37 cellular contexts compared by ENCODE assay signal in the genomic region with DNA sequence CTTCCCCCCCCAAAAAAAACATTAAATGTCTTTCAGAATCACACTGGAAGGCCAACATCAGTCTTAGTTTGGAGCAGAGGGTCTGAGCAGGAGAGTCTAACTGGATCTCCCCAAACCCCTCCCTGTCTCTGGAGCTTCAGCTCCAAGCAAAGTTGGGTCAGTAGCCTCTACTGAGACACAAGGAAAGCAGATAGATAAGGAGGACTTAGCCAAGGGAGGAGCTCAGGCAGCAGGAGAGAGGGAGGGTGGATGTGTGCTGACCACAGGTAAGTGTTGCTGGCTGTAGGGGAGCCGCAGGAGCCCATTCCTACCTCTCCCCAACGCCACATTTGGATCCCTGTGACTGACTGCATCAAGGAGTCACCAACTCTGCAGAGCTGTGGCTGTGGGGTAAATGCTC. TPM values are rescaled to one million over a fixed set of nuclear protein-coding genes. Genes with fewer than 3 reads are reported as not detected.
"Had no signal": no experiment of that assay in that cellular context is flagged by ENCODE, and none has a peak within 500 bp of the region (broad histone marks: within the 10 kb centered on the region; RNA-seq: fewer than 3 reads in every experiment).

No MANE protein-coding gene starts in this region.

- H3K27ac Mint-ChIP-seq: activated B cell treated with CpG ODN at 0.5 μM for 24 hours; activated CD4-positive, alpha-beta memory T cell treated with anti-CD3 and anti-CD28 coated beads for 36 hours; activated CD8-positive, alpha-beta memory T cell treated with anti-CD3 and anti-CD28 coated beads, Interleukin-2, amount 10 ng/mL, durations not matched to agents 7 days and 5 days; activated naive CD4-positive, alpha-beta T cell treated with anti-CD3 and anti-CD28 coated beads, Interleukin-2, amount 50 U/mL, for 72 hours; activated T-cell treated with anti-CD3 and anti-CD28 coated beads, Interleukin-2, amount 50 U/mL, for 72 hours; activated T-helper 17 cell treated with anti-CD3 and anti-CD28 coated beads, Interleukin-2, amount 50 U/mL, for 72 hours had no signal

- H3K36me3 ChIP-seq: adrenal gland, breast epithelium had no signal

- H3K4me2 ChIP-seq: KMS-11 had no signal

- H3K4me3 Mint-ChIP-seq: activated B cell treated with CpG ODN at 0.5 μM for 24 hours; activated CD4-positive, alpha-beta memory T cell treated with anti-CD3 and anti-CD28 coated beads for 36 hours; activated CD8-positive, alpha-beta memory T cell treated with anti-CD3 and anti-CD28 coated beads, Interleukin-2, amount 10 ng/mL, durations not matched to agents 7 days and 5 days; activated T-cell treated with anti-CD3 and anti-CD28 coated beads, Interleukin-2, amount 50 U/mL, for 72 hours; activated T-helper 17 cell treated with anti-CD3 and anti-CD28 coated beads, Interleukin-2, amount 50 U/mL, for 72 hours had no signal

- ATAC-seq: activated CD8-positive, alpha-beta memory T cell treated with anti-CD3 and anti-CD28 coated beads, Interleukin-2, amount 10 ng/mL, durations not matched to agents 7 days and 5 days; activated naive CD4-positive, alpha-beta T cell treated with anti-CD3 and anti-CD28 coated beads, Interleukin-2, amount 50 U/mL, for 72 hours; activated T-cell treated with anti-CD3 and anti-CD28 coated beads, Interleukin-2, amount 50 U/mL, for 72 hours; activated T-helper 17 cell treated with anti-CD3 and anti-CD28 coated beads, Interleukin-2, amount 50 U/mL, for 72 hours; body of pancreas had no signal

- H3K27me3 ChIP-seq: adrenal gland, body of pancreas, breast epithelium had no signal

- H3K27ac ChIP-seq: adrenal gland, body of pancreas, breast epithelium, KMS-11, VCaP had no signal

- DNase-seq: activated B cell treated with CpG ODN at 0.5 μM for 24 hours; activated CD4-positive, alpha-beta memory T cell treated with anti-CD3 and anti-CD28 coated beads for 36 hours; activated CD4-positive, alpha-beta T cell treated with anti-CD3 and anti-CD28 coated beads for 4 hours; activated CD4-positive, alpha-beta T cell treated with anti-CD3 and anti-CD28 coated beads, Interleukin-2, amount 50 U/mL, for 1 hour; activated CD4-positive, CD25-positive, alpha-beta regulatory T cell treated with anti-CD3 and anti-CD28 coated beads, Interleukin-2, amount 50 U/mL, for 72 hours; activated CD8-positive, alpha-beta memory T cell treated with anti-CD3 and anti-CD28 coated beads for 24 hours; activated CD8-positive, alpha-beta memory T cell treated with anti-CD3 and anti-CD28 coated beads, Interleukin-2, amount 10 ng/mL, durations not matched to agents 7 days and 5 days; activated CD8-positive, alpha-beta memory T cell treated with anti-CD3 and anti-CD28 coated beads, Interleukin-2, amount 50 U/mL, for 48 hours; activated effector memory CD4-positive, alpha-beta T cell treated with anti-CD3 and anti-CD28 coated beads, Interleukin-2, amount 50 U/mL, for 16 hours; activated naive CD4-positive, alpha-beta T cell; activated T-cell treated with anti-CD3 and anti-CD28 coated beads, Interleukin-2, amount 50 U/mL, for 1 hour; activated T-cell treated with anti-CD3 and anti-CD28 coated beads, Interleukin-2, amount 50 U/mL, for 72 hours; adrenal gland; body of pancreas; cerebellar nuclear complex; MM.1S; MV-4-11; NCI-H1092; NCI-H1436 treated with DMSO at 0.1 percent for 48 hours; NCI-H1694 treated with DMSO at 0.1 percent for 48 hours; NCI-H2029; NCI-H345; NCI-H524 treated with DMSO at 0.1 percent for 48 hours; RPMI8226; SW 1271; T-helper 1 cell; T-helper 2 cell; T-helper 9 cell had no signal

- H3K27me3 Mint-ChIP-seq: activated B cell treated with CpG ODN at 0.5 μM for 24 hours; activated CD4-positive, alpha-beta memory T cell treated with anti-CD3 and anti-CD28 coated beads for 36 hours; activated CD8-positive, alpha-beta memory T cell treated with anti-CD3 and anti-CD28 coated beads, Interleukin-2, amount 10 ng/mL, durations not matched to agents 7 days and 5 days; activated T-helper 17 cell treated with anti-CD3 and anti-CD28 coated beads, Interleukin-2, amount 50 U/mL, for 72 hours had no signal

- H3K4me3 ChIP-seq: adrenal gland, body of pancreas, breast epithelium had no signal

- H3K9me3 Mint-ChIP-seq: activated T-helper 17 cell treated with anti-CD3 and anti-CD28 coated beads, Interleukin-2, amount 50 U/mL, for 72 hours had no signal

- H3K4me1 ChIP-seq: adrenal gland, breast epithelium had no signal

- H3K9me3 ChIP-seq: adrenal gland, body of pancreas, breast epithelium had no signal

RNA-seq across cellular contexts. Expression of gene ANKRD63, which starts 17.9 kb away (rescaled TPM):
- total RNA-seq: activated B cell treated with CpG ODN at 0.5 μM for 24 hours; activated CD4-positive, alpha-beta memory T cell treated with anti-CD3 and anti-CD28 coated beads for 36 hours; activated CD8-positive, alpha-beta memory T cell treated with anti-CD3 and anti-CD28 coated beads, Interleukin-2, amount 10 ng/mL, durations not matched to agents 7 days and 5 days; activated naive CD4-positive, alpha-beta T cell treated with anti-CD3 and anti-CD28 coated beads, Interleukin-2, amount 50 U/mL, for 72 hours; activated T-cell treated with anti-CD3 and anti-CD28 coated beads, Interleukin-2, amount 50 U/mL, for 72 hours; activated T-helper 17 cell treated with anti-CD3 and anti-CD28 coated beads, Interleukin-2, amount 50 U/mL, for 72 hours; adrenal gland; astrocyte; body of pancreas; breast epithelium; LHCN-M2; NCI-H460 had no signal
- polyA plus RNA-seq: adrenal gland had no signal

RNA-seq across cellular contexts. Expression of gene PHGR1, which starts 50.1 kb away (rescaled TPM):
- total RNA-seq: activated B cell treated with CpG ODN at 0.5 μM for 24 hours; activated CD4-positive, alpha-beta memory T cell treated with anti-CD3 and anti-CD28 coated beads for 36 hours; activated CD8-positive, alpha-beta memory T cell treated with anti-CD3 and anti-CD28 coated beads, Interleukin-2, amount 10 ng/mL, durations not matched to agents 7 days and 5 days; activated naive CD4-positive, alpha-beta T cell treated with anti-CD3 and anti-CD28 coated beads, Interleukin-2, amount 50 U/mL, for 72 hours; activated T-cell treated with anti-CD3 and anti-CD28 coated beads, Interleukin-2, amount 50 U/mL, for 72 hours; activated T-helper 17 cell treated with anti-CD3 and anti-CD28 coated beads, Interleukin-2, amount 50 U/mL, for 72 hours; astrocyte; body of pancreas; LHCN-M2; NCI-H460; Right ventricle myocardium inferior had no signal
